ENCODE assay signal across 8 cellular contexts in the genomic region with DNA sequence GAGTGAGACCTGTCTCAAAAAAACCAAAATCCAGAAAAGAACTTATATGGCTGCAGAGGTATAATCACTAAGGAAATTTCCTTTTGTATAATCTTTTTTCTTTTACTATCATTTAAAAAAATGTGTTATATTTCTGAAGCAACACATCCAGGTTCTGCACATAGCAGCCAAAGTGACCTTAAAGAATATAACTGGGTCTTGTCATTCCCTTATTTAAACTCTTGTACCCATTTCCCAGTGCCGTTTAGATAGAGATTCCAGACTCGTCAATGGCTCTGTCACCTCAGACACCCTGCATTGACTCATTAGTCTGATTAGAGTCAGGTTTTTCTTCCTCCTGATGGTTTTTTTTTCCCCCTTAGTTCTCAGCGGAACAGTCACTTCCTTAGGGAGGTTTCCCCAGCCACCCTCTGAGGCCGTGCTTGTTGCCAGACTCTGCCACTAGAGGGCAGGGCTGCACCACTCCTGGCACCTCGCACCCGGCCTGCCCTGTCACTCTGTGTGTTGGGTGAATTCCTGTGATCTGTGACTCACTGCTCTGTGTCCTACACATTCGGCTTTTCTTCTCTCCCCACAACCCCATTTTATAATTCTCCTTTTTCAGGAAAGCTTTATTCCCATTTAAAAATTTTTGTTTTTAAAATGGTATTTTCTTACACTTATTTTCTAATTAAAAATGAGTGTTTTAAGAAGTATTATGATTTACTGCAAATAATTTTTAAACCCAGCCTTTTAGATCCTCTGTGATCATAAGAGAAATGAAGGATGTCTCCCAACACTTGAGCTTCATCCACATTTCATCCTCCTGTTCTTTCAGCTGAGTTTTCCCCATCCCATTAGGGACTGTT. TPM values are rescaled to one million over a fixed set of nuclear protein-coding genes. Genes with fewer than 3 reads are reported as not detected.
DNase-seq lines count a peak whose midpoint lies in the region; ATAC-seq and TF ChIP-seq lines count a peak whose summit lies in the region.

No MANE protein-coding gene starts in this region.

- TF ChIP-seq POLR2A in upper lobe of left lung (IDR thresholded peaks at IDR 0.05), result no peak

- ATAC-seq in Right ventricle myocardium superior (ENCODE audit: poor library complexity), result peak; percentile 99
- peak; percentile 97 to 99 for ATAC-seq in upper lobe of left lung (ENCODE audit: low FRiP score in 2 of 2)

- DNase-seq in GM04503 (ENCODE audit: low read depth) (peak; percentile 52), H4 (ENCODE audit: low spot score) (peak; percentile 93), LoVo (ENCODE audit: low spot score) (peak; percentile 86), SW 1271 (lab: John Stamatoyannopoulos, UW) (peak; percentile 73 to 84), Right ventricle myocardium superior (peak; percentile 92), posterior vena cava (ENCODE audit: low spot score) (peak; percentile 97), upper lobe of left lung (peak; percentile 89 to 93)
- peak; percentile 88 for DNase-seq in activated naive CD8-positive, alpha-beta T cell treated with anti-CD3 and anti-CD28 coated beads for 36 hours

- 2 to 3% methylated on average over 7 of the region's 7 CpGs for WGBS in upper lobe of left lung, 2 donors

- no peak overlapping the region for H3K4me3 ChIP-seq in upper lobe of left lung

- no peak for TF ChIP-seq EP300 in upper lobe of left lung (IDR thresholded peaks at IDR 0.05)

- H3K9me3 Mint-ChIP-seq in activated naive CD8-positive, alpha-beta T cell treated with anti-CD3 and anti-CD28 coated beads for 36 hours, result no peaks in the 10 kb centered on the region

- peak overlapping the region; percentile 34 to 70 (median 50) for H3K27ac ChIP-seq in upper lobe of left lung

- H3K4me1 ChIP-seq in upper lobe of left lung, result peaks cover 19 to 32% (median 29%) of the 10 kb centered on the region in 4 donors

- H3K36me3 Mint-ChIP-seq in activated naive CD8-positive, alpha-beta T cell treated with anti-CD3 and anti-CD28 coated beads for 36 hours, result peaks cover 7% of the 10 kb centered on the region

- H3K27me3 Mint-ChIP-seq in activated naive CD8-positive, alpha-beta T cell treated with anti-CD3 and anti-CD28 coated beads for 36 hours, result no peaks in the 10 kb centered on the region

- H3K36me3 ChIP-seq in upper lobe of left lung, result peaks cover 0 to 63% (median 23%) of the 10 kb centered on the region in 4 donors

- intact Hi-C loops in Right ventricle myocardium superior (cut with DNase I) (no loop called here), posterior vena cava (cut with DNase I) (no loop called here)

- peaks cover 10% of the 10 kb centered on the region for H3K4me1 Mint-ChIP-seq in activated naive CD8-positive, alpha-beta T cell treated with anti-CD3 and anti-CD28 coated beads for 36 hours

- no peaks in the 10 kb centered on the region for H3K9me3 ChIP-seq in upper lobe of left lung

- H3K4me3 Mint-ChIP-seq in activated naive CD8-positive, alpha-beta T cell treated with anti-CD3 and anti-CD28 coated beads for 36 hours, result no peak overlapping the region

- H3K27me3 ChIP-seq in upper lobe of left lung, result no peaks in the 10 kb centered on the region

- TF ChIP-seq CTCF in upper lobe of left lung (IDR thresholded peaks at IDR 0.05), result peak; percentile 85 to 95 (median 93)

- peak overlapping the region; percentile 72 for H3K27ac Mint-ChIP-seq in activated naive CD8-positive, alpha-beta T cell treated with anti-CD3 and anti-CD28 coated beads for 36 hours

RNA-seq across cellular contexts. Expression of a gene that starts 32.1 kb away (rescaled TPM):
- 20.3 and 23.9 TPM in 2 replicates for total RNA-seq in H4 (2014; rRNA removed; shearing (Covaris generic))
- 10 to 100 TPM; 42.9 to 49.4 TPM for total RNA-seq in activated naive CD8-positive, alpha-beta T cell treated with anti-CD3 and anti-CD28 coated beads for 36 hours
- total RNA-seq in Right ventricle myocardium superior, result 23.9 TPM
- 10 to 100 TPM; 47.4 to 49.0 TPM for total RNA-seq in posterior vena cava
- 100 to 1,000 TPM in 2 of 6 donors, 10 to 100 TPM in 4; 55.4 to 170 (median 81.5) TPM for total RNA-seq in upper lobe of left lung

RNA-seq across cellular contexts. Expression of a gene that starts 32.2 kb away (rescaled TPM):
- total RNA-seq in H4 (2014; rRNA removed; shearing (Covaris generic)), result not detected in 2 replicates
- not detected for total RNA-seq in activated naive CD8-positive, alpha-beta T cell treated with anti-CD3 and anti-CD28 coated beads for 36 hours
- total RNA-seq in Right ventricle myocardium superior, result not detected
- not detected for total RNA-seq in posterior vena cava
- not detected for total RNA-seq in upper lobe of left lung
